38 cellular contexts compared by ENCODE assay signal in genomic region chr11:5129457-5129877, GRCh38. TPM values are rescaled to one million over a fixed set of nuclear protein-coding genes. Genes with fewer than 3 reads are reported as not detected.
DNase-seq lines count a peak whose midpoint lies in the region; ATAC-seq, FAIRE-seq and TF ChIP-seq lines count a peak whose summit lies in the region.
"Had no signal": no experiment of that assay in that cellular context is flagged by ENCODE, and none has a peak within 500 bp of the region (broad histone marks: within the 10 kb centered on the region; RNA-seq: fewer than 3 reads in every experiment).

No MANE protein-coding gene starts in this region.

- TF ChIP-seq POLR2A in K562 (conservative IDR thresholded peaks at IDR 0.05) = peak; percentile 55; the same call in 1 of the 2 replicates
- no peak for TF ChIP-seq POLR2A in GM18505 (IDR thresholded peaks at IDR 0.05; ENCODE audit: borderline replicate concordance, extremely low read depth, insufficient read depth, insufficient read length)

- H3K4me2 ChIP-seq in K562 (ENCODE audit: insufficient read depth, low read length) = peak overlapping the region; percentile 61
- H3K4me2 ChIP-seq: SK-N-SH, smooth muscle cell had no signal

- no peaks in the 10 kb centered on the region for H3K36me3 Mint-ChIP-seq in naive thymus-derived CD4-positive, alpha-beta T cell
- H3K36me3 Mint-ChIP-seq: activated CD4-positive, alpha-beta memory T cell treated with anti-CD3 and anti-CD28 coated beads for 36 hours had no signal

- H2AFZ ChIP-seq in K562 (ENCODE audit: low read depth, low read length) = peak overlapping the region; percentile 66

- H3K27ac ChIP-seq in K562 (ENCODE audit: extremely low read depth, low read depth, low read length) = peak overlapping the region; percentile 77
- H3K27ac ChIP-seq in naive thymus-derived CD4-positive, alpha-beta T cell (ENCODE audit: low read depth, low read length) = no peak overlapping the region
- H3K27ac ChIP-seq: body of pancreas, right atrium auricular region, suprapubic skin, upper lobe of left lung had no signal

- H3K27me3 ChIP-seq in K562 (ENCODE audit: control insufficient read depth in 2 of 2, insufficient read depth in 2 of 2, low read length in 2 of 2) = no peaks in the 10 kb centered on the region
- no peaks in the 10 kb centered on the region for H3K27me3 ChIP-seq in naive thymus-derived CD4-positive, alpha-beta T cell (ENCODE audit: control insufficient read depth in 2 of 2, insufficient read depth in 2 of 2, low read length in 2 of 2)
- H3K27me3 ChIP-seq: body of pancreas, right atrium auricular region, suprapubic skin, upper lobe of left lung had no signal

- peaks cover 16% of the 10 kb centered on the region; the same call in 2 of the 3 replicates for H3K79me2 ChIP-seq in K562 (ENCODE audit: control insufficient read depth, insufficient read depth, low read length)

- intact Hi-C loops in K562 (cut with micrococcal nuclease) = loop anchor here (5.0 to 10.0 kb wide), 2 partner anchors 468 to 505 kb away; partner anchors contain the start of gene TRIM6
- intact Hi-C loops in naive thymus-derived CD4-positive, alpha-beta T cell (cut with micrococcal nuclease) = loop anchor here (5.0 to 10.0 kb wide), 2 partner anchors 555 to 763 kb away; partner anchors contain the start of genes OR52E5 (in 1 of the 2), TRIM22 (in 1 of the 2) and TRIM5 (in 1 of the 2)

- peak overlapping the region in 1 of 2 experiments; percentile 68; a peak in 2 of 4 replicates for H3K9ac ChIP-seq in K562 (ENCODE audit: insufficient read depth in 1 of 2, low read depth in 2 of 2, low read length in 2 of 2)
- H3K9ac ChIP-seq: SK-N-SH had no signal

- no peak overlapping the region for H3K4me3 Mint-ChIP-seq in naive thymus-derived CD4-positive, alpha-beta T cell
- H3K4me3 Mint-ChIP-seq: activated CD4-positive, alpha-beta memory T cell treated with anti-CD3 and anti-CD28 coated beads for 36 hours; activated naive CD8-positive, alpha-beta T cell treated with anti-CD3 and anti-CD28 coated beads, Interleukin-2, amount 50 U/mL, for 24 hours; IgD-negative memory B cell; T-helper 1 cell treated with Interleukin-12 subunit alpha and Interleukin-12 subunit beta and Interleukin-4 antibody, amounts not matched to agents 30 μg/mL and 1 μg/mL, for 36 hours had no signal

- peaks cover 0 to 11% (median 8%) of the 10 kb centered on the region in 5 donors for H3K27me3 Mint-ChIP-seq in naive thymus-derived CD4-positive, alpha-beta T cell
- H3K27me3 Mint-ChIP-seq: activated CD4-positive, alpha-beta memory T cell treated with anti-CD3 and anti-CD28 coated beads for 36 hours had no signal

- H3K9me3 Mint-ChIP-seq in naive thymus-derived CD4-positive, alpha-beta T cell = no peaks in the 10 kb centered on the region
- H3K9me3 Mint-ChIP-seq: activated CD4-positive, alpha-beta memory T cell treated with anti-CD3 and anti-CD28 coated beads for 36 hours; activated naive CD8-positive, alpha-beta T cell treated with anti-CD3 and anti-CD28 coated beads, Interleukin-2, amount 50 U/mL, for 24 hours; T-helper 1 cell treated with Interleukin-12 subunit alpha and Interleukin-12 subunit beta and Interleukin-4 antibody, amounts not matched to agents 30 μg/mL and 1 μg/mL, for 36 hours had no signal

- WGBS in K562 (ENCODE audit: insufficient coverage, low coverage, missing lambda C conversion rate) = 0% methylated on average over 2 of the region's 2 CpGs

- H3K4me3 ChIP-seq in K562 = peak overlapping the region; percentile 5; the same call in 1 of the 2 replicates
- no peak overlapping the region for H3K4me3 ChIP-seq in fibroblast of the aortic adventitia (ENCODE audit: low read depth, low read length)
- no peak overlapping the region for H3K4me3 ChIP-seq in naive thymus-derived CD4-positive, alpha-beta T cell (ENCODE audit: low read length)
- H3K4me3 ChIP-seq: body of pancreas, right atrium auricular region, smooth muscle cell, suprapubic skin, upper lobe of left lung had no signal

- H3K9me3 ChIP-seq in K562 (replicated peaks; ENCODE audit: control insufficient read depth, insufficient read depth, low read depth, low read length) = peaks cover 4% of the 10 kb centered on the region; the same call in 1 of the 2 replicates
- H3K9me3 ChIP-seq in naive thymus-derived CD4-positive, alpha-beta T cell (ENCODE audit: control insufficient read depth in 2 of 3, low read length in 3 of 3) = no peaks in the 10 kb centered on the region
- H3K9me3 ChIP-seq: body of pancreas, right atrium auricular region, SK-N-SH, suprapubic skin, upper lobe of left lung had no signal

- peak; percentile 90 for ATAC-seq in K562
- no peak for ATAC-seq in GM18505 (IDR thresholded peaks at IDR 0.05; ENCODE audit: unreplicated experiment)
- no peak for ATAC-seq in naive thymus-derived CD4-positive, alpha-beta T cell
- ATAC-seq: activated naive CD8-positive, alpha-beta T cell treated with anti-CD3 and anti-CD28 coated beads, Interleukin-2, amount 50 U/mL, for 24 hours; body of pancreas had no signal

- no peak overlapping the region for H3K27ac Mint-ChIP-seq in naive thymus-derived CD4-positive, alpha-beta T cell
- H3K27ac Mint-ChIP-seq: activated CD4-positive, alpha-beta memory T cell treated with anti-CD3 and anti-CD28 coated beads for 36 hours; activated naive CD8-positive, alpha-beta T cell treated with anti-CD3 and anti-CD28 coated beads, Interleukin-2, amount 50 U/mL, for 24 hours; IgD-negative memory B cell; T-helper 1 cell treated with Interleukin-12 subunit alpha and Interleukin-12 subunit beta and Interleukin-4 antibody, amounts not matched to agents 30 μg/mL and 1 μg/mL, for 36 hours had no signal

- no TSS peak for BruUV-seq in K562 (replicated peaks; lab: Mats Ljungman, UMichigan)

- CTCF ChIA-PET in K562 (lab: Yijun Ruan, JAX; ENCODE audit: low intra/inter-chr PET ratio) = interaction anchor here (0.5 to 1.3 kb wide), 2 partner anchors 70 to 160 kb away, joined by 3 to 4 read pairs; no protein-coding TSS in a partner anchor
- CTCF ChIA-PET in naive thymus-derived CD4-positive, alpha-beta T cell (lab: Charles Lee) = no interaction called here

- TF ChIP-seq EP300 in K562 (IDR thresholded peaks at IDR 0.05; ENCODE audit: low read length) = peak; percentile 88

- no peaks in the 10 kb centered on the region for H3K9me1 ChIP-seq in K562 (ENCODE audit: control insufficient read depth, insufficient read depth, low read length)

- FAIRE-seq in K562 (lab: Jason Lieb, UNC) = peak; percentile 80
- FAIRE-seq: endothelial cell of umbilical vein, GM19239, TTC549 had no signal

- peaks cover 5 to 16% of the 10 kb centered on the region in 2 experiments; a peak in 3 of 5 replicates for H3K4me1 ChIP-seq in K562 (replicated peaks in 1 of 2; ENCODE audit: control insufficient read depth in 2 of 2, insufficient read depth in 2 of 2, low read length in 2 of 2)
- H3K4me1 ChIP-seq in naive thymus-derived CD4-positive, alpha-beta T cell (ENCODE audit: control insufficient read depth in 2 of 2, insufficient read depth in 2 of 2, low read length in 2 of 2) = no peaks in the 10 kb centered on the region
- H3K4me1 ChIP-seq: body of pancreas, right atrium auricular region, suprapubic skin, upper lobe of left lung had no signal

- in situ Hi-C loops in K562 (cut with MboI) = no loop called here

- no peak for TF ChIP-seq RAD21 in K562 (CRISPR knock-in tag; conservative IDR thresholded peaks at IDR 0.05 in 1 of 2, IDR thresholded peaks at IDR 0.05 in 1 of 2)

- no peaks in the 10 kb centered on the region for H4K20me1 ChIP-seq in K562 (replicated peaks; ENCODE audit: control insufficient read depth, insufficient read depth, low read length)

- no peaks in the 10 kb centered on the region for H3K4me1 Mint-ChIP-seq in naive thymus-derived CD4-positive, alpha-beta T cell
- H3K4me1 Mint-ChIP-seq: activated naive CD8-positive, alpha-beta T cell treated with anti-CD3 and anti-CD28 coated beads, Interleukin-2, amount 50 U/mL, for 24 hours; IgD-negative memory B cell had no signal

- H3K36me3 ChIP-seq in K562 (ENCODE audit: control insufficient read depth, insufficient read depth, low read length) = no peaks in the 10 kb centered on the region
- no peaks in the 10 kb centered on the region for H3K36me3 ChIP-seq in naive thymus-derived CD4-positive, alpha-beta T cell (ENCODE audit: control insufficient read depth in 2 of 3, insufficient read depth in 3 of 3, low read length in 3 of 3)
- H3K36me3 ChIP-seq: right atrium auricular region, suprapubic skin, upper lobe of left lung had no signal

- DNase-seq in ELR (ENCODE audit: low read depth) (peak; percentile 14), OCI-M1 (lab: John Stamatoyannopoulos, UW) (peak; percentile 88), K562 (ENCODE audit: extremely low read depth in 1 of 4, low spot score in 3 of 4) (peak; percentile 30 to 83 (median 50)), fibroblast of the aortic adventitia (ENCODE audit: low read depth) (peak; percentile 52), foreskin melanocyte (no peak)
- no peak for DNase-seq in effector CD4-positive, alpha-beta T cell
- no peak for DNase-seq in naive thymus-derived CD4-positive, alpha-beta T cell
- DNase-seq: activated CD4-positive, alpha-beta memory T cell treated with anti-CD3 and anti-CD28 coated beads for 36 hours; activated CD4-positive, alpha-beta T cell treated with anti-CD3 and anti-CD28 coated beads for 1 hour; activated naive CD4-positive, alpha-beta T cell; activated naive CD8-positive, alpha-beta T cell treated with anti-CD3 and anti-CD28 coated beads, Interleukin-2, amount 50 U/mL, for 24 hours; body of pancreas; DMS53; GF-D8; GOT3; head of caudate nucleus; NCI-H146; NCI-H2107; NCI-H446; NCI-H748 treated with DMSO at 0.1 percent for 48 hours; posterior cingulate gyrus; SK-N-SH; stimulated activated naive CD4-positive, alpha-beta T cell treated with Interleukin-2 at 50 U/mL for 16 hours; upper lobe of left lung had no signal

- POLR2A ChIA-PET in K562 (lab: Yijun Ruan, JAX) = interaction anchor here (0.6 to 1.4 kb wide), 11 partner anchors 8 to 213 kb away, joined by 3 to 4 read pairs (median 3); partner anchors contain the start of genes HBE1 and OR52A5
- POLR2A ChIA-PET in naive thymus-derived CD4-positive, alpha-beta T cell (lab: Charles Lee) = no interaction called here

- peak in 1 of 3 experiments; percentile 10; a peak in 1 of 6 replicates for TF ChIP-seq CTCF in K562 (IDR thresholded peaks at IDR 0.05 in 2 of 3, conservative IDR thresholded peaks at IDR 0.05 in 1 of 3; ENCODE audit: insufficient read depth in 2 of 3, low read depth in 1 of 3, low read length in 3 of 3)
- TF ChIP-seq CTCF in fibroblast of the aortic adventitia (IDR thresholded peaks at IDR 0.05; ENCODE audit: insufficient read depth, low read length) = no peak

RNA-seq across cellular contexts. Expression of gene OR52A5, which starts 8.7 kb away (rescaled TPM):
- total RNA-seq in K562 (2011; cell fraction: chromatin; rRNA removed; ENCODE audit: low replicate concordance) = 0.07 and 0.12 TPM in 2 replicates
- total RNA-seq in K562 (2011; cell fraction: nucleolus; rRNA removed) = 0.13 TPM in 1 of 2 replicates, not detected in the other
- total RNA-seq in K562 (2011; cell fraction: nucleoplasm; rRNA removed) = 0.88 and 1.8 TPM in 2 replicates
- 0.04 TPM in 1 of 2 replicates, not detected in the other for total RNA-seq in K562 (2014; rRNA removed)
- 0.04 TPM in 1 of 2 replicates, not detected in the other for total RNA-seq in K562 (2014; rRNA removed; fragmentation: Illumina TruSeq; extraction: Trizol)
- not detected in 2 replicates for total RNA-seq in K562 (2015; rRNA removed; fragmentation: Illumina TruSeq; extraction: Trizol)
- not detected in 2 replicates for total RNA-seq in K562 (2021)
- not detected in 2 replicates for polyA plus RNA-seq in K562 (2011; rRNA removed)
- polyA plus RNA-seq in K562 (2011; cell fraction: cytosol; rRNA removed) = not detected in 2 replicates
- polyA plus RNA-seq in K562 (2011; cell fraction: nucleus; rRNA removed) = not detected in 2 replicates
- 0.08 and 0.73 TPM in 2 replicates for polyA plus RNA-seq in K562 (2012)
- not detected in 2 replicates for polyA plus RNA-seq in K562 (2014; fragmentation: Illumina TruSeq; extraction: Trizol)
- 1 to 10 TPM in 1 of 2 experiments, under 1 TPM in 1; 0.94 to 1.1 TPM for polyA plus RNA-seq in K562 (2014; fragmentation: Nextera tagmentation; extraction: Ambion mirVana)
- polyA plus RNA-seq in K562 (2014; rRNA removed) = not detected in 2 replicates
- 0.03 and 0.07 TPM in 2 replicates for polyA minus RNA-seq in K562 (2011; rRNA and poly(A)+ RNA removed)
- polyA minus RNA-seq in K562 (2011; cell fraction: cytosol; rRNA and poly(A)+ RNA removed) = not detected in 2 replicates
- polyA minus RNA-seq in K562 (2011; cell fraction: nucleus; rRNA and poly(A)+ RNA removed) = 0.11 and 0.13 TPM in 2 replicates
- total RNA-seq in fibroblast of the aortic adventitia (ENCODE audit: low replicate concordance) = not detected in 2 replicates
- total RNA-seq in naive thymus-derived CD4-positive, alpha-beta T cell = not detected
- not detected for polyA plus RNA-seq in naive thymus-derived CD4-positive, alpha-beta T cell
- total RNA-seq: activated CD4-positive, alpha-beta memory T cell treated with anti-CD3 and anti-CD28 coated beads for 36 hours; body of pancreas; cerebellum; endothelial cell of umbilical vein; kidney epithelial cell; liver; myocyte; right atrium auricular region; smooth muscle cell; suprapubic skin; upper lobe of left lung had no signal
- polyA plus RNA-seq: BJ, endothelial cell of umbilical vein, IgD-negative memory B cell, liver, SK-N-SH, smooth muscle cell had no signal

RNA-seq across cellular contexts. Expression of gene OR52A1, which starts 25.1 kb away (rescaled TPM):
- total RNA-seq in K562 (2011; cell fraction: chromatin; rRNA removed; ENCODE audit: low replicate concordance) = 0.04 TPM in 1 of 2 replicates, not detected in the other
- 0.13 TPM in 1 of 2 replicates, not detected in the other for total RNA-seq in K562 (2011; cell fraction: nucleolus; rRNA removed)
- total RNA-seq in K562 (2011; cell fraction: nucleoplasm; rRNA removed) = 0.95 and 1.4 TPM in 2 replicates
- total RNA-seq in K562 (2014; rRNA removed) = not detected in 2 replicates
- 0.04 and 0.06 TPM in 2 replicates for total RNA-seq in K562 (2014; rRNA removed; fragmentation: Illumina TruSeq; extraction: Trizol)
- under 0.01 and 0.04 TPM in 2 replicates for total RNA-seq in K562 (2015; rRNA removed; fragmentation: Illumina TruSeq; extraction: Trizol)
- 0.11 TPM in 1 of 2 replicates, not detected in the other for total RNA-seq in K562 (2021)
- polyA plus RNA-seq in K562 (2011; rRNA removed) = not detected in 2 replicates
- polyA plus RNA-seq in K562 (2011; cell fraction: cytosol; rRNA removed) = 0.06 and 0.10 TPM in 2 replicates
- polyA plus RNA-seq in K562 (2011; cell fraction: nucleus; rRNA removed) = 0.01 and 0.04 TPM in 2 replicates
- polyA plus RNA-seq in K562 (2012) = 0.04 TPM in 1 of 2 replicates, not detected in the other
- 0.33 TPM in 1 of 2 replicates, not detected in the other for polyA plus RNA-seq in K562 (2014; fragmentation: Illumina TruSeq; extraction: Trizol)
- under 1 TPM; 0.15 to 0.21 TPM for polyA plus RNA-seq in K562 (2014; fragmentation: Nextera tagmentation; extraction: Ambion mirVana)
- not detected in 2 replicates for polyA plus RNA-seq in K562 (2014; rRNA removed)
- 0.03 TPM in 1 of 2 replicates, not detected in the other for polyA minus RNA-seq in K562 (2011; rRNA and poly(A)+ RNA removed)
- polyA minus RNA-seq in K562 (2011; cell fraction: cytosol; rRNA and poly(A)+ RNA removed) = not detected in 2 replicates
- polyA minus RNA-seq in K562 (2011; cell fraction: nucleus; rRNA and poly(A)+ RNA removed) = under 0.01 TPM in 1 of 2 replicates, not detected in the other
- not detected in 2 replicates for total RNA-seq in fibroblast of the aortic adventitia (ENCODE audit: low replicate concordance)
- total RNA-seq in naive thymus-derived CD4-positive, alpha-beta T cell = not detected
- not detected for polyA plus RNA-seq in naive thymus-derived CD4-positive, alpha-beta T cell
- total RNA-seq: activated CD4-positive, alpha-beta memory T cell treated with anti-CD3 and anti-CD28 coated beads for 36 hours; body of pancreas; cerebellum; endothelial cell of umbilical vein; kidney epithelial cell; liver; myocyte; right atrium auricular region; smooth muscle cell; suprapubic skin; upper lobe of left lung had no signal
- polyA plus RNA-seq: BJ, endothelial cell of umbilical vein, IgD-negative memory B cell, liver, SK-N-SH, smooth muscle cell had no signal

Comparison
In these comparisons a context has a peak if more than half of its experiments do, and no peak if none do; other contexts are left out.
1. DNase-seq: peak in ELR (single experiment), OCI-M1 (single experiment), K562 (4 of 4) and fibroblast of the aortic adventitia (single experiment); none in effector CD4-positive, alpha-beta T cell (single experiment), foreskin melanocyte (single experiment) and naive thymus-derived CD4-positive, alpha-beta T cell (0 of 9).